27 cellular contexts compared by ENCODE assay signal in genomic region chr4:20840648-20841190, GRCh38.
DNase-seq lines count a peak whose midpoint lies in the region; ATAC-seq, FAIRE-seq and TF ChIP-seq lines count a peak whose summit lies in the region.
"Had no signal": no experiment of that assay in that cellular context is flagged by ENCODE, and none has a peak within 500 bp of the region (broad histone marks: within the 10 kb centered on the region; RNA-seq: fewer than 3 reads in every experiment).

No MANE protein-coding gene starts in this region.

- H3K79me1 ChIP-seq in trophoblast cell (ENCODE audit: low read length) = peaks cover 10% of the 10 kb centered on the region

- peak overlapping the region; percentile 95 for H3K18ac ChIP-seq in trophoblast cell (ENCODE audit: low read length)

- no CpG with 5 or more reads among the region's 5 CpGs for WGBS in trophoblast cell (ENCODE audit: extremely low coverage, insufficient coverage, insufficient read length)

- H3K4me2 ChIP-seq in trophoblast cell (ENCODE audit: low read length) = no peak overlapping the region
- H3K4me2 ChIP-seq: neural progenitor cell had no signal

- H4K91ac ChIP-seq in trophoblast cell (ENCODE audit: low read depth, low read length) = peak overlapping the region; percentile 98

- H2BK5ac ChIP-seq in trophoblast cell (ENCODE audit: low read depth, low read length, poor library complexity) = peak overlapping the region; percentile 99

- intact Hi-C loops in kidney (cut with DNase I) = no loop called here

- no peak overlapping the region for H4K12ac ChIP-seq in trophoblast cell (ENCODE audit: low read depth, low read length)

- peak overlapping the region; percentile 100 for H2AK5ac ChIP-seq in trophoblast cell (ENCODE audit: low read length)

- no peak overlapping the region for H3K23ac ChIP-seq in trophoblast cell (ENCODE audit: low read length)

- H3K4me1 ChIP-seq in trophoblast cell (ENCODE audit: control insufficient read depth in 1 of 2, insufficient read depth in 2 of 2, low read length in 2 of 2) (peaks cover 11 to 12% of the 10 kb centered on the region in 2 experiments), kidney (ENCODE audit: control insufficient read depth in 1 of 2, insufficient read depth in 1 of 2, low read depth in 1 of 2, low read length in 2 of 2) (no peaks in the 10 kb centered on the region)
- H3K4me1 ChIP-seq: transverse colon had no signal

- peak overlapping the region; percentile 100 for H2BK120ac ChIP-seq in trophoblast cell (ENCODE audit: insufficient read depth, low read length, poor library complexity)

- no peaks in the 10 kb centered on the region for H3K36me3 ChIP-seq in trophoblast cell (ENCODE audit: control insufficient read depth in 1 of 2, insufficient read depth in 2 of 2, low read length in 2 of 2)
- no peaks in the 10 kb centered on the region for H3K36me3 ChIP-seq in kidney (ENCODE audit: control insufficient read depth in 1 of 2, insufficient read depth in 2 of 2, low read length in 2 of 2)
- H3K36me3 ChIP-seq: MG63, neural progenitor cell, transverse colon had no signal

- H3K9me3 ChIP-seq in trophoblast cell (ENCODE audit: insufficient read depth, low read depth, low read length) (no peaks in the 10 kb centered on the region), kidney (ENCODE audit: control insufficient read depth in 1 of 2, low read length in 2 of 2) (no peaks in the 10 kb centered on the region)
- H3K9me3 ChIP-seq: MG63, transverse colon had no signal

- H3K27me3 ChIP-seq in trophoblast cell (ENCODE audit: insufficient read depth, low read length) = no peaks in the 10 kb centered on the region
- H3K27me3 ChIP-seq: MG63, neural progenitor cell, transverse colon had no signal

- peaks cover 2% of the 10 kb centered on the region for H3K79me2 ChIP-seq in trophoblast cell (ENCODE audit: control insufficient read depth, insufficient read depth, low read length, poor library complexity)

- ATAC-seq in HG03469 (IDR thresholded peaks at IDR 0.05; ENCODE audit: unreplicated experiment) (no peak), GM21619 (IDR thresholded peaks at IDR 0.05; ENCODE audit: unreplicated experiment) (no peak)
- ATAC-seq: activated CD4-positive, CD25-positive, alpha-beta regulatory T cell treated with anti-CD3 and anti-CD28 coated beads, Interleukin-2, amount 50 U/mL, for 24 hours; activated T-helper 17 cell treated with anti-CD3 and anti-CD28 coated beads, Interleukin-2, amount 50 U/mL, for 72 hours; right cardiac atrium; T-helper 17 cell had no signal

- no peak overlapping the region for H2AFZ ChIP-seq in trophoblast cell (ENCODE audit: insufficient read depth, low read length, poor library complexity)
- H2AFZ ChIP-seq: neural progenitor cell had no signal

- H3K9ac ChIP-seq in trophoblast cell (ENCODE audit: low read length) (no peak overlapping the region), kidney (ENCODE audit: low read length in 2 of 2) (no peak overlapping the region)
- H3K9ac ChIP-seq: neural progenitor cell had no signal

- H4K8ac ChIP-seq in trophoblast cell (ENCODE audit: low read depth, low read length) = peak overlapping the region; percentile 93

- no peak overlapping the region for H3K4me3 ChIP-seq in fibroblast of mammary gland (ENCODE audit: control insufficient read depth, low read depth, low read length)
- H3K4me3 ChIP-seq in trophoblast cell (ENCODE audit: low read depth, low read length) = no peak overlapping the region
- no peak overlapping the region for H3K4me3 ChIP-seq in kidney (ENCODE audit: low read length in 2 of 2)
- H3K4me3 ChIP-seq: MG63, neural progenitor cell, SK-N-MC, transverse colon had no signal

- H3K27ac ChIP-seq in trophoblast cell (ENCODE audit: low read depth, low read length) (peak overlapping the region; percentile 86), kidney (ENCODE audit: low read depth in 2 of 2, low read length in 2 of 2) (no peak overlapping the region)
- H3K27ac ChIP-seq: C4-2B, neural progenitor cell, SK-N-MC, transverse colon had no signal

- H3K14ac ChIP-seq in trophoblast cell (ENCODE audit: low read length) = peak overlapping the region; percentile 85

- H3K4ac ChIP-seq in trophoblast cell (ENCODE audit: low read depth, low read length) = peak overlapping the region; percentile 91

- peak overlapping the region; percentile 100 for H2BK12ac ChIP-seq in trophoblast cell (ENCODE audit: low read length)

- TF ChIP-seq CTCF in fibroblast of mammary gland (conservative IDR thresholded peaks at IDR 0.05; ENCODE audit: control insufficient read depth, insufficient read depth, low read depth, low read length) = no peak
- no peak for TF ChIP-seq CTCF in kidney (IDR thresholded peaks at IDR 0.05; ENCODE audit: borderline replicate concordance, extremely low read depth, insufficient read depth)

- DNase-seq in EL = peak; percentile 55
- DNase-seq in NCI-H510A treated with DMSO at 0.1 percent for 48 hours (lab: John Stamatoyannopoulos, UW) = peak; percentile 40
- DNase-seq in fibroblast of mammary gland (ENCODE audit: low read depth) = peak; percentile 25
- no peak for DNase-seq in trophoblast cell
- no peak for DNase-seq in kidney
- DNase-seq: activated CD4-positive, alpha-beta T cell treated with anti-CD3 and anti-CD28 coated beads, Interleukin-2, amount 50 U/mL, for 48 hours; activated CD8-positive, alpha-beta memory T cell treated with anti-CD3 and anti-CD28 coated beads, Interleukin-2, amount 50 U/mL, for 48 hours; aorta; central memory CD4-positive, alpha-beta T cell; head of caudate nucleus; KBM-7; NCI-H2029; right cardiac atrium; stimulated activated CD4-positive, alpha-beta T cell treated with anti-CD3 and anti-CD28 coated beads, Interleukin-4, amount 100 ng/mL, for 1 hour; T-helper 17 cell; transverse colon had no signal

- FAIRE-seq in kidney (lab: Jason Lieb, UNC) = no peak
- FAIRE-seq: endometrium, GM12892, H1 had no signal

Comparison
In these comparisons a context has a peak if more than half of its experiments do, and no peak if none do; other contexts are left out.
1. DNase-seq: peak in EL (single experiment), NCI-H510A treated with DMSO at 0.1 percent for 48 hours (single experiment) and fibroblast of mammary gland (single experiment); none in trophoblast cell (0 of 2) and kidney (single experiment).